ENCODE assay signal across 18 cellular contexts in genomic region chr18:47594063-47594462, GRCh38.
A peak's percentile ranks its signal among the peaks of the same experiment; 100 is the strongest.
DNase-seq lines count a peak whose midpoint lies in the region; TF ChIP-seq lines count a peak whose summit lies in the region.
"Had no signal": no experiment of that assay in that cellular context is flagged by ENCODE, and none has a peak within 500 bp of the region (broad histone marks: within the 10 kb centered on the region; RNA-seq: fewer than 3 reads in every experiment).

No MANE protein-coding gene starts in this region.

- TF ChIP-seq EP300 in neural cell (conservative IDR thresholded peaks at IDR 0.05; ENCODE audit: poor library complexity, severe bottlenecking), result no peak

- peak; percentile 39 for TF ChIP-seq RAD21 in neural cell (conservative IDR thresholded peaks at IDR 0.05)

- peak overlapping the region; percentile 85 for H3K27ac ChIP-seq in neural cell (ENCODE audit: low read length)
- H3K27ac ChIP-seq: esophagus squamous epithelium, parathyroid adenoma had no signal

- H3K9me2 ChIP-seq in neural cell (ENCODE audit: insufficient read depth, low read length), result no peaks in the 10 kb centered on the region

- H3F3A ChIP-seq in neural cell (ENCODE audit: insufficient read depth, low read length, poor library complexity, severe bottlenecking), result peaks cover 8% of the 10 kb centered on the region

- peak overlapping the region; percentile 61 for H3K4me3 ChIP-seq in neural cell (ENCODE audit: low read length)
- H3K4me3 ChIP-seq: esophagus squamous epithelium, MG63 had no signal

- no peaks in the 10 kb centered on the region for H3K9me3 ChIP-seq in neural cell (ENCODE audit: low read length)
- H3K9me3 ChIP-seq: MG63 had no signal

- no peak for TF ChIP-seq CTCF in neural cell (IDR thresholded peaks at IDR 0.05; ENCODE audit: poor library complexity, severe bottlenecking)

- peak; percentile 74 for DNase-seq in D341Med (ENCODE audit: low spot score)
- peak; percentile 76 for DNase-seq in NCI-H128 (lab: John Stamatoyannopoulos, UW; ENCODE audit: unreplicated experiment)
- DNase-seq in cerebellar cortex (ENCODE audit: low spot score), result peak; percentile 35
- DNase-seq in HEK293T (ENCODE audit: extremely low spot score), result no peak
- DNase-seq in T1000 (lab: John Stamatoyannopoulos, UW), result no peak
- DNase-seq in activated effector memory CD4-positive, alpha-beta T cell treated with anti-CD3 and anti-CD28 coated beads, Interleukin-2, amount 50 U/mL, for 16 hours, result no peak
- DNase-seq in cortex of kidney (lab: John Stamatoyannopoulos, UW), result no peak
- DNase-seq: activated B cell treated with CpG ODN at 0.5 μM for 24 hours; AML-193; DMS53; esophagus squamous epithelium; HFFc6; MG63; NCI-H226; stimulated activated naive CD8-positive, alpha-beta T cell treated with anti-CD3 and anti-CD28 coated beads, Interleukin-15, amount 100 ng/mL, for 72 hours; SW 1271 had no signal

- H3K36me3 ChIP-seq in neural cell (ENCODE audit: insufficient read depth, low read length), result no peaks in the 10 kb centered on the region
- H3K36me3 ChIP-seq: esophagus squamous epithelium, MG63 had no signal

- H4K20me1 ChIP-seq in neural cell (ENCODE audit: insufficient read depth), result no peaks in the 10 kb centered on the region

- H2AFZ ChIP-seq in neural cell (ENCODE audit: low read depth, low read length), result no peak overlapping the region
- H2AFZ ChIP-seq: parathyroid adenoma had no signal

- POLR2A ChIA-PET in HEK293T (lab: Yijun Ruan, JAX), result no interaction called here

- H3K4me2 ChIP-seq in neural cell (ENCODE audit: low read length), result peak overlapping the region; percentile 84

- no peaks in the 10 kb centered on the region for H3K79me2 ChIP-seq in neural cell (replicated peaks; ENCODE audit: insufficient read depth, low read length)
- H3K79me2 ChIP-seq: parathyroid adenoma had no signal

- H3K27me3 ChIP-seq in neural cell (ENCODE audit: insufficient read depth, low read depth, low read length), result no peaks in the 10 kb centered on the region

- H3K9ac ChIP-seq in neural cell (ENCODE audit: low read length), result peak overlapping the region; percentile 69
- H3K9ac ChIP-seq: parathyroid adenoma had no signal

- CTCF ChIA-PET in HEK293T (lab: Yijun Ruan, JAX), result no interaction called here

TF ChIP-seq in neural cell, 6 proteins besides CTCF, POLR2A, EP300 and RAD21:
- TF ChIP-seq REST (IDR thresholded peaks at IDR 0.05; ENCODE audit: borderline replicate concordance) (peak; percentile 13), POLR2AphosphoS5 (IDR thresholded peaks at IDR 0.05) (peak; percentile 20), MXI1 (conservative IDR thresholded peaks at IDR 0.05; ENCODE audit: poor library complexity, severe bottlenecking) (no peak), TAF1 (IDR thresholded peaks at IDR 0.05; ENCODE audit: low read depth) (peak; percentile 11), SMC3 (conservative IDR thresholded peaks at IDR 0.05; ENCODE audit: poor library complexity) (no peak), EZH2 (IDR thresholded peaks at IDR 0.05; ENCODE audit: borderline replicate concordance, insufficient read depth, low read length, poor library complexity, severe bottlenecking) (no peak)

TF ChIP-seq in HEK293T, 16 proteins besides CTCF, POLR2A, EP300 and RAD21:
- no peak for TF ChIP-seq TARDBP (IDR thresholded peaks at IDR 0.05)
- TF ChIP-seq FOXK2 (IDR thresholded peaks at IDR 0.05), result no peak
- no peak for TF ChIP-seq L3MBTL2 (conservative IDR thresholded peaks at IDR 0.05)
- no peak for TF ChIP-seq FOXM1 (IDR thresholded peaks at IDR 0.05; ENCODE audit: borderline replicate concordance)
- TF ChIP-seq CTBP1 (IDR thresholded peaks at IDR 0.05; ENCODE audit: borderline replicate concordance), result no peak
- TF ChIP-seq NFRKB (IDR thresholded peaks at IDR 0.05), result no peak
- TF ChIP-seq LEF1 (IDR thresholded peaks at IDR 0.05; ENCODE audit: borderline replicate concordance), result no peak
- TF ChIP-seq SUZ12 (IDR thresholded peaks at IDR 0.05), result no peak
- TF ChIP-seq ZNF384 (IDR thresholded peaks at IDR 0.05), result no peak
- TF ChIP-seq ARNT (IDR thresholded peaks at IDR 0.05), result no peak

Comparison
In these comparisons a context has a peak if more than half of its experiments do, and no peak if none do; other contexts are left out.
1. DNase-seq: peak in D341Med (single experiment), NCI-H128 (single experiment) and cerebellar cortex (single experiment); none in HEK293T (single experiment), T1000 (single experiment), activated effector memory CD4-positive, alpha-beta T cell treated with anti-CD3 and anti-CD28 coated beads, Interleukin-2, amount 50 U/mL, for 16 hours (single experiment) and cortex of kidney (single experiment).